Comparison of ENCODE assay signal across 13 cellular contexts in genomic region chr2:113507394-113508140, GRCh38. TPM values are rescaled to one million over a fixed set of nuclear protein-coding genes. Genes with fewer than 3 reads are reported as not detected.
DNase-seq lines count a peak whose midpoint lies in the region; ATAC-seq and TF ChIP-seq lines count a peak whose summit lies in the region.
"Not testable (repeated sequence)": the region's sequence is repeated elsewhere in the genome, so short reads cannot be mapped to it uniquely, and the experiment has no call there.
"Had no signal": no experiment of that assay in that cellular context is flagged by ENCODE, and none has a peak within 500 bp of the region (broad histone marks: within the 10 kb centered on the region; RNA-seq: fewer than 3 reads in every experiment).

No MANE protein-coding gene starts in this region.

- H3K27ac Mint-ChIP-seq in H9; activated CD4-positive, alpha-beta T cell treated with anti-CD3 and anti-CD28 coated beads for 36 hours; activated T-cell treated with anti-CD3 and anti-CD28 coated beads, Interleukin-2, amount 50 U/mL, for 24 hours; stimulated activated effector memory CD8-positive, alpha-beta T cell treated with anti-CD3 and anti-CD28 coated beads, Interleukin-12 subunit alpha, Interleukin-12 subunit beta, amount 100 ng/mL, for 72 hours: not testable (repeated sequence)

- no CpG with 5 or more reads among the region's 14 CpGs for WGBS in H9 (ENCODE audit: extremely low coverage, insufficient read length, low lambda C conversion rate)

- not testable (repeated sequence) for H3K56ac ChIP-seq in H9 (ENCODE audit: insufficient read length, low read depth, low read length)

- H3K27me3 ChIP-seq in H9 (ENCODE audit: insufficient read depth, low read length) (peaks cover 14% of the 10 kb centered on the region; the same call in 1 of the 2 replicates), foreskin keratinocyte (peaks cover 36% of the 10 kb centered on the region)
- H3K27me3 ChIP-seq in Panc1 (ENCODE audit: control insufficient read depth, insufficient read depth, low read length): not testable (repeated sequence)

- H4K91ac ChIP-seq in H9 (ENCODE audit: insufficient read length, low read depth, low read length): not testable (repeated sequence)

- H2BK120ac ChIP-seq in H9 (ENCODE audit: low read depth, low read length, poor library complexity, severe bottlenecking): not testable (repeated sequence)

- not testable (repeated sequence) for H3K79me2 ChIP-seq in H9 (ENCODE audit: insufficient read depth, low read length)

- H3K4me2 ChIP-seq in H9 (ENCODE audit: insufficient read depth, insufficient read length, low read length): not testable (repeated sequence)

- not testable (repeated sequence) for H3K4me3 ChIP-seq in Panc1 (ENCODE audit: low read depth in 2 of 2, low read length in 2 of 2); coronary artery

- H3T11ph ChIP-seq in H9 (ENCODE audit: low read length): not testable (repeated sequence)

- not testable (repeated sequence) for H2AFZ ChIP-seq in H9 (ENCODE audit: low read length)

- not testable (repeated sequence) for H3K36me3 ChIP-seq in Panc1 (ENCODE audit: control insufficient read depth, insufficient read depth, low read length)

- in situ Hi-C loops in Panc1 (cut with HindIII; ENCODE audit: low pct_unique_long_range_greater_than_20kb, low sequenced_read_pairs): not testable (repeated sequence)

- not testable (repeated sequence) for H2BK20ac ChIP-seq in H9 (ENCODE audit: low read depth, low read length, poor library complexity, severe bottlenecking)

- peak overlapping the region in 1 of 2 experiments; percentile 38; a peak in 1 of 5 replicates for H3K4me3 Mint-ChIP-seq in H9
- H3K4me3 Mint-ChIP-seq in activated CD4-positive, alpha-beta T cell treated with anti-CD3 and anti-CD28 coated beads for 36 hours; activated T-cell treated with anti-CD3 and anti-CD28 coated beads, Interleukin-2, amount 50 U/mL, for 24 hours; stimulated activated effector memory CD8-positive, alpha-beta T cell treated with anti-CD3 and anti-CD28 coated beads, Interleukin-12 subunit alpha, Interleukin-12 subunit beta, amount 100 ng/mL, for 72 hours: not testable (repeated sequence)

- H3K27me3 Mint-ChIP-seq in H9 (ENCODE audit: low read depth): peaks cover 69% of the 10 kb centered on the region
- H3K27me3 Mint-ChIP-seq in activated CD4-positive, alpha-beta T cell treated with anti-CD3 and anti-CD28 coated beads for 36 hours: peaks cover 14% of the 10 kb centered on the region
- H3K27me3 Mint-ChIP-seq in activated T-cell treated with anti-CD3 and anti-CD28 coated beads, Interleukin-2, amount 50 U/mL, for 24 hours: peaks cover 33% of the 10 kb centered on the region

- intact Hi-C loops in Panc1 (cut with micrococcal nuclease; ENCODE audit: unreplicated experiment): not testable (repeated sequence)
- intact Hi-C loops in activated CD4-positive, alpha-beta T cell treated with anti-CD3 and anti-CD28 coated beads for 36 hours (cut with DNase I, micrococcal nuclease): loop anchor here in 1 of 2 experiments (10.0 kb wide), 1 partner anchor 233 kb away; the partner anchor contains the start of gene PAX8

- H3K36me3 Mint-ChIP-seq in H9 (ENCODE audit: insufficient read depth in 1 of 3, low read depth in 3 of 3); activated CD4-positive, alpha-beta T cell treated with anti-CD3 and anti-CD28 coated beads for 36 hours (ENCODE audit: low read depth); activated T-cell treated with anti-CD3 and anti-CD28 coated beads, Interleukin-2, amount 50 U/mL, for 24 hours (ENCODE audit: low read depth); stimulated activated effector memory CD8-positive, alpha-beta T cell treated with anti-CD3 and anti-CD28 coated beads, Interleukin-12 subunit alpha, Interleukin-12 subunit beta, amount 100 ng/mL, for 72 hours: not testable (repeated sequence)

- not testable (repeated sequence) for H3K9me3 Mint-ChIP-seq in H9; activated CD4-positive, alpha-beta T cell treated with anti-CD3 and anti-CD28 coated beads for 36 hours (ENCODE audit: low read depth); activated T-cell treated with anti-CD3 and anti-CD28 coated beads, Interleukin-2, amount 50 U/mL, for 24 hours; stimulated activated effector memory CD8-positive, alpha-beta T cell treated with anti-CD3 and anti-CD28 coated beads, Interleukin-12 subunit alpha, Interleukin-12 subunit beta, amount 100 ng/mL, for 72 hours

- not testable (repeated sequence) for H3K23ac ChIP-seq in H9 (ENCODE audit: insufficient read length, low read depth, low read length)

- not testable (repeated sequence) for TF ChIP-seq CTCF in H9 (conservative IDR thresholded peaks at IDR 0.05); Panc1 (IDR thresholded peaks at IDR 0.05); coronary artery (IDR thresholded peaks at IDR 0.05); foreskin keratinocyte (conservative IDR thresholded peaks at IDR 0.05)

- BruUV-seq in Panc1 (replicated peaks; lab: Mats Ljungman, UMichigan): not testable (repeated sequence)

- not testable (repeated sequence) for H2BK5ac ChIP-seq in H9 (ENCODE audit: insufficient read length, low read length)

- ATAC-seq in Panc1 (peak; percentile 54), foreskin keratinocyte (peak; percentile 67)
- peak; percentile 17 for ATAC-seq in activated CD4-positive, alpha-beta T cell treated with anti-CD3 and anti-CD28 coated beads for 36 hours
- ATAC-seq in stimulated activated effector memory CD8-positive, alpha-beta T cell treated with anti-CD3 and anti-CD28 coated beads, Interleukin-12 subunit alpha, Interleukin-12 subunit beta, amount 100 ng/mL, for 72 hours: peak; percentile 20

- POLR2A ChIA-PET in Panc1 (lab: Charles Lee); activated CD4-positive, alpha-beta T cell treated with anti-CD3 and anti-CD28 coated beads for 36 hours (lab: Charles Lee): not testable (repeated sequence)

- not testable (repeated sequence) for H3K9me3 ChIP-seq in H9 (ENCODE audit: control insufficient read depth, low read depth, low read length); Panc1 (ENCODE audit: control insufficient read depth, insufficient read depth, low read depth, low read length)

- H3K27ac ChIP-seq in H9 (ENCODE audit: insufficient read length, low read depth, low read length); Panc1 (ENCODE audit: low read length); coronary artery; foreskin keratinocyte: not testable (repeated sequence)

- not testable (repeated sequence) for H2BK15ac ChIP-seq in H9 (ENCODE audit: low read depth, low read length)

- DNase-seq in H9 (peak; percentile 33), SW480 (ENCODE audit: low spot score) (peak; percentile 2), coronary artery (ENCODE audit: low spot score) (peak; percentile 12)
- not testable (repeated sequence) for DNase-seq in Panc1 (ENCODE audit: low read depth, low spot score); activated CD4-positive, alpha-beta T cell treated with anti-CD3 and anti-CD28 coated beads for 36 hours; foreskin keratinocyte; stimulated activated effector memory CD8-positive, alpha-beta T cell treated with anti-CD3 and anti-CD28 coated beads, Interleukin-12 subunit alpha, Interleukin-12 subunit beta, amount 100 ng/mL, for 72 hours (ENCODE audit: low spot score in 2 of 2)
- peak; percentile 29 for DNase-seq in activated T-cell treated with anti-CD3 and anti-CD28 coated beads, Interleukin-2, amount 50 U/mL, for 24 hours

- CTCF ChIA-PET in Panc1 (lab: Charles Lee); activated CD4-positive, alpha-beta T cell treated with anti-CD3 and anti-CD28 coated beads for 36 hours (lab: Charles Lee): not testable (repeated sequence)

- not testable (repeated sequence) for H2AK5ac ChIP-seq in H9 (ENCODE audit: insufficient read length, low read length)

- H3K18ac ChIP-seq in H9 (ENCODE audit: insufficient read length, low read depth, low read length): not testable (repeated sequence)

- not testable (repeated sequence) for H4K20me1 ChIP-seq in H9 (ENCODE audit: control insufficient read depth, insufficient read depth, insufficient read length)

- not testable (repeated sequence) for H2BK12ac ChIP-seq in H9 (ENCODE audit: insufficient read length, low read depth, low read length)

- H3K14ac ChIP-seq in H9 (ENCODE audit: insufficient read depth, low read length): not testable (repeated sequence)

- H3K4me1 Mint-ChIP-seq in H9; activated CD4-positive, alpha-beta T cell treated with anti-CD3 and anti-CD28 coated beads for 36 hours; activated T-cell treated with anti-CD3 and anti-CD28 coated beads, Interleukin-2, amount 50 U/mL, for 24 hours (ENCODE audit: low read depth); stimulated activated effector memory CD8-positive, alpha-beta T cell treated with anti-CD3 and anti-CD28 coated beads, Interleukin-12 subunit alpha, Interleukin-12 subunit beta, amount 100 ng/mL, for 72 hours: not testable (repeated sequence)

- H4K8ac ChIP-seq in H9 (replicated peaks; ENCODE audit: insufficient read length, low read depth, low read length): not testable (repeated sequence)

- H3K79me1 ChIP-seq in H9 (ENCODE audit: insufficient read depth, low read depth, low read length, poor library complexity, severe bottlenecking): not testable (repeated sequence)

- not testable (repeated sequence) for H3K4ac ChIP-seq in H9 (ENCODE audit: low read depth, low read length)

- H4K5ac ChIP-seq in H9 (ENCODE audit: insufficient read length, low read depth, low read length): not testable (repeated sequence)

- H3K9ac ChIP-seq in H9 (ENCODE audit: extremely low read depth, insufficient read length, low read length): not testable (repeated sequence)

- not testable (repeated sequence) for H3K4me1 ChIP-seq in H9 (ENCODE audit: insufficient read depth, low read length); Panc1 (ENCODE audit: control insufficient read depth, insufficient read depth, low read length); foreskin keratinocyte

- H3K23me2 ChIP-seq in H9 (ENCODE audit: insufficient read length, low read depth, low read length, poor library complexity, severe bottlenecking): not testable (repeated sequence)

RNA-seq across cellular contexts. Expression of gene FOXD4L1, which starts 9.1 kb away (rescaled TPM):
- 0.09 TPM in 1 of 2 replicates, not detected in the other for total RNA-seq in H9 (2021)
- not detected for total RNA-seq in Panc1 (2021; ENCODE audit: unreplicated experiment)
- not detected for polyA plus RNA-seq in Panc1 (2012; ENCODE audit: insufficient read length)
- under 1 TPM in 1 of 2 experiments, not detected in 1; 0.14 TPM for total RNA-seq in activated CD4-positive, alpha-beta T cell treated with anti-CD3 and anti-CD28 coated beads for 36 hours
- total RNA-seq in foreskin keratinocyte: 0.03 and 0.11 TPM in 2 replicates
- 0.02 TPM in 2 replicates for polyA plus RNA-seq in foreskin keratinocyte
- total RNA-seq: CD4-positive, alpha-beta T cell; GM23248; H4 had no signal
- polyA plus RNA-seq: CD14-positive monocyte; CD8-positive, alpha-beta memory T cell; GM23248 had no signal

Comparison
In these comparisons a context has a peak if more than half of its experiments do, and no peak if none do; other contexts are left out.
1. ATAC-seq: peak in every context shown above with its lines; median percentile 67 in foreskin keratinocyte; 54 in Panc1; 20 in stimulated activated effector memory CD8-positive, alpha-beta T cell treated with anti-CD3 and anti-CD28 coated beads, Interleukin-12 subunit alpha, Interleukin-12 subunit beta, amount 100 ng/mL, for 72 hours; 17 in activated CD4-positive, alpha-beta T cell treated with anti-CD3 and anti-CD28 coated beads for 36 hours.